In genomic region chr7:130886438-130887135, GRCh38 we compare ENCODE assay signal across 8 cellular contexts.
DNase-seq lines count a peak whose midpoint lies in the region; ATAC-seq and TF ChIP-seq lines count a peak whose summit lies in the region.

No MANE protein-coding gene starts in this region.

- no peak overlapping the region for H3K4me3 ChIP-seq in ascending aorta

- H3K27ac ChIP-seq in ascending aorta = peak overlapping the region; percentile 95 to 97
- H3K27ac ChIP-seq in temporal lobe (ENCODE audit: low read depth, low read length) = peak overlapping the region; percentile 8

- H3K27me3 Mint-ChIP-seq in activated CD8-positive, alpha-beta T cell treated with anti-CD3 and anti-CD28 coated beads for 36 hours = no peaks in the 10 kb centered on the region
- no peaks in the 10 kb centered on the region for H3K27me3 Mint-ChIP-seq in activated CD8-positive, alpha-beta T cell treated with anti-CD3 and anti-CD28 coated beads, Interleukin-2, amount 10 ng/mL, durations not matched to agents 7 days and 5 days (ENCODE audit: low read depth)

- H3K4me3 Mint-ChIP-seq in activated CD8-positive, alpha-beta T cell treated with anti-CD3 and anti-CD28 coated beads for 36 hours = no peak overlapping the region
- H3K4me3 Mint-ChIP-seq in activated CD8-positive, alpha-beta T cell treated with anti-CD3 and anti-CD28 coated beads, Interleukin-2, amount 10 ng/mL, durations not matched to agents 7 days and 5 days = no peak overlapping the region

- TF ChIP-seq CTCF in activated CD8-positive, alpha-beta T cell treated with anti-CD3 and anti-CD28 coated beads for 36 hours (IDR thresholded peaks at IDR 0.05) = no peak
- TF ChIP-seq CTCF in ascending aorta (IDR thresholded peaks at IDR 0.05) = no peak

- peak overlapping the region; percentile 55 for H3K27ac Mint-ChIP-seq in activated CD8-positive, alpha-beta T cell treated with anti-CD3 and anti-CD28 coated beads for 36 hours
- H3K27ac Mint-ChIP-seq in activated CD8-positive, alpha-beta T cell treated with anti-CD3 and anti-CD28 coated beads, Interleukin-2, amount 10 ng/mL, durations not matched to agents 7 days and 5 days = no peak overlapping the region

- DNase-seq in activated CD8-positive, alpha-beta T cell treated with anti-CD3 and anti-CD28 coated beads for 36 hours = no peak
- no peak for DNase-seq in activated CD8-positive, alpha-beta T cell treated with anti-CD3 and anti-CD28 coated beads, Interleukin-2, amount 10 ng/mL, durations not matched to agents 7 days and 5 days
- peak in 1 of 2 donors; percentile 59 for DNase-seq in ascending aorta (ENCODE audit: low spot score in 2 of 2)
- no peak for DNase-seq in left lobe of liver (ENCODE audit: low spot score)
- DNase-seq in DMS79 (lab: John Stamatoyannopoulos, UW) = no peak

- ATAC-seq in activated CD8-positive, alpha-beta T cell treated with anti-CD3 and anti-CD28 coated beads for 36 hours = no peak
- no peak for ATAC-seq in activated CD8-positive, alpha-beta T cell treated with anti-CD3 and anti-CD28 coated beads, Interleukin-2, amount 10 ng/mL, durations not matched to agents 7 days and 5 days
- ATAC-seq in left lobe of liver (peak; percentile 11), GM18867 (IDR thresholded peaks at IDR 0.05; ENCODE audit: unreplicated experiment) (no peak), GM19328 (IDR thresholded peaks at IDR 0.05; ENCODE audit: unreplicated experiment) (no peak)

- peaks cover 85% of the 10 kb centered on the region for H3K36me3 Mint-ChIP-seq in activated CD8-positive, alpha-beta T cell treated with anti-CD3 and anti-CD28 coated beads for 36 hours (ENCODE audit: low read depth)
- peaks cover 69% of the 10 kb centered on the region for H3K36me3 Mint-ChIP-seq in activated CD8-positive, alpha-beta T cell treated with anti-CD3 and anti-CD28 coated beads, Interleukin-2, amount 10 ng/mL, durations not matched to agents 7 days and 5 days (ENCODE audit: low read depth)

- peaks cover 13 to 35% of the 10 kb centered on the region in 2 donors for H3K4me1 ChIP-seq in ascending aorta

- intact Hi-C loops in activated CD8-positive, alpha-beta T cell treated with anti-CD3 and anti-CD28 coated beads for 36 hours (cut with micrococcal nuclease) = no loop called here
- intact Hi-C loops in ascending aorta (cut with DNase I) = no loop called here

- no peaks in the 10 kb centered on the region for H3K9me3 Mint-ChIP-seq in activated CD8-positive, alpha-beta T cell treated with anti-CD3 and anti-CD28 coated beads for 36 hours
- H3K9me3 Mint-ChIP-seq in activated CD8-positive, alpha-beta T cell treated with anti-CD3 and anti-CD28 coated beads, Interleukin-2, amount 10 ng/mL, durations not matched to agents 7 days and 5 days (ENCODE audit: insufficient read depth) = no peaks in the 10 kb centered on the region

- CTCF ChIA-PET in activated CD8-positive, alpha-beta T cell treated with anti-CD3 and anti-CD28 coated beads for 36 hours (lab: Charles Lee) = interaction anchor here (1.7 to 3.2 kb wide), 2 partner anchors 10 to 11 kb away, joined by 9 to 11 read pairs; no protein-coding TSS in a partner anchor
- CTCF ChIA-PET in activated CD8-positive, alpha-beta T cell treated with anti-CD3 and anti-CD28 coated beads, Interleukin-2, amount 10 ng/mL, durations not matched to agents 7 days and 5 days (lab: Charles Lee) = interaction anchor here (1.1 to 5.9 kb wide), 6 partner anchors 9 to 182 kb away, joined by 3 to 49 read pairs (median 4); no protein-coding TSS in a partner anchor

- POLR2A ChIA-PET in activated CD8-positive, alpha-beta T cell treated with anti-CD3 and anti-CD28 coated beads for 36 hours (lab: Charles Lee) = interaction anchor here (0.9 to 1.0 kb wide), 3 partner anchors 17 to 26 kb away, joined by 3 read pairs; no protein-coding TSS in a partner anchor
- POLR2A ChIA-PET in activated CD8-positive, alpha-beta T cell treated with anti-CD3 and anti-CD28 coated beads, Interleukin-2, amount 10 ng/mL, durations not matched to agents 7 days and 5 days (lab: Charles Lee) = no interaction called here

- peaks cover 32 to 52% of the 10 kb centered on the region in 2 donors for H3K36me3 ChIP-seq in ascending aorta

- H3K27me3 ChIP-seq in ascending aorta = no peaks in the 10 kb centered on the region

- H3K4me1 Mint-ChIP-seq in activated CD8-positive, alpha-beta T cell treated with anti-CD3 and anti-CD28 coated beads for 36 hours (ENCODE audit: low read depth) = peaks cover 60% of the 10 kb centered on the region
- peaks cover 46% of the 10 kb centered on the region for H3K4me1 Mint-ChIP-seq in activated CD8-positive, alpha-beta T cell treated with anti-CD3 and anti-CD28 coated beads, Interleukin-2, amount 10 ng/mL, durations not matched to agents 7 days and 5 days (ENCODE audit: low read depth)

- H3K9me3 ChIP-seq in ascending aorta = no peaks in the 10 kb centered on the region
